ENCODE assay signal across 21 cellular contexts in the genomic region with DNA sequence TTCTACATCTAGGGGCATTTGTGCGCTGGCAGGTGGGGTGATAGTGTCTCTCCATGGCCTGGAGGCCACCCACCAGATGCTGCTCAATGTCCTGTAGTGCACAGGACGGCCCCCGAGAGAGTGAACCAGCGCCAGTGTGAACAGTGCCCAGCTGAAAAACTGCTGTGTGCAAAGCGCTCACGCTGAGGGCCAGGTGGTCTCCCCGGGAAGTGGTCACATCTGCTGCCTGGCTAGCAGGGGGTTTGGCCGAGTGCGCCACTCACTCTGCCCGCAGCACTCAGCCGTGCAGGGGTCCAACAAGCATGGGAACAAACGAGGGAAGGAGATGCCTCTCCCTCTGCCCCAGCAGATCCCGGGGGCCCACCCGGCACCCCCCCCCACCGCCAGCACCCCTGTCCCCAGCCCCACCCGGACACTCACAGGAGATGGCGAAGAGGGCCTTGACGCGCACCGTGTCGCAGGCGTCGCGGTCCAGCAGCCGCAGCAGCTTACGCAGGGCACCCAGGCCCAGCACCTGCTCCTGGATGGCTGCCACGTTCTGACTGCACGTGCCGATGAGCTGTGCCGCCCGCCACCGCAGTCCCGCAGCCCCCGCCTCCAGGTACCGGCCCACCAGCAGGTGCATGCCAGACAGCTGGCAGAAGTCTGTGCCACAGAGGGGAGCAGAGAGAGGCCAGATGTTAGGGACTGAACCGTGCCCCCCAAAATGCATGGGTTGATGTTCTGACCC.
DNase-seq lines count a peak whose midpoint lies in the region; ATAC-seq and TF ChIP-seq lines count a peak whose summit lies in the region.
"Had no signal": no experiment of that assay in that cellular context is flagged by ENCODE, and none has a peak within 500 bp of the region (broad histone marks: within the 10 kb centered on the region; RNA-seq: fewer than 3 reads in every experiment).

No MANE protein-coding gene starts in this region.

- no peaks in the 10 kb centered on the region for H3K9me3 Mint-ChIP-seq in T-helper 2 cell treated with Interferon-gamma antibody and Interleukin-4, amounts not matched to agents 5 μg/mL and 100 μg/mL, for 36 hours
- H3K9me3 Mint-ChIP-seq: activated T-cell treated with anti-CD3 and anti-CD28 coated beads, Interleukin-2, amount 50 U/mL, for 24 hours; nephron progenitor cell; stimulated activated memory B cell treated with anti-CD40 and anti-IgM and Interleukin-4, amounts not matched to agents 10 μg/mL and 1 μg/mL and 100 μg/mL, for 72 hours had no signal

- H3K27ac Mint-ChIP-seq in T-helper 2 cell treated with Interferon-gamma antibody and Interleukin-4, amounts not matched to agents 5 μg/mL and 100 μg/mL, for 36 hours: no peak overlapping the region
- H3K27ac Mint-ChIP-seq: activated T-cell treated with anti-CD3 and anti-CD28 coated beads, Interleukin-2, amount 50 U/mL, for 24 hours; nephron progenitor cell; stimulated activated memory B cell treated with anti-CD40 and anti-IgM and Interleukin-4, amounts not matched to agents 10 μg/mL and 1 μg/mL and 100 μg/mL, for 72 hours had no signal

- peaks cover 12% of the 10 kb centered on the region for H3K36me3 Mint-ChIP-seq in T-helper 2 cell treated with Interferon-gamma antibody and Interleukin-4, amounts not matched to agents 5 μg/mL and 100 μg/mL, for 36 hours (ENCODE audit: low read depth)

- no peaks in the 10 kb centered on the region for H3K27me3 Mint-ChIP-seq in T-helper 2 cell treated with Interferon-gamma antibody and Interleukin-4, amounts not matched to agents 5 μg/mL and 100 μg/mL, for 36 hours (ENCODE audit: low read depth)
- H3K27me3 Mint-ChIP-seq: activated T-cell treated with anti-CD3 and anti-CD28 coated beads, Interleukin-2, amount 50 U/mL, for 24 hours; stimulated activated memory B cell treated with anti-CD40 and anti-IgM and Interleukin-4, amounts not matched to agents 10 μg/mL and 1 μg/mL and 100 μg/mL, for 72 hours had no signal

- H3K4me3 Mint-ChIP-seq in T-helper 2 cell treated with Interferon-gamma antibody and Interleukin-4, amounts not matched to agents 5 μg/mL and 100 μg/mL, for 36 hours: no peak overlapping the region
- H3K4me3 Mint-ChIP-seq: activated T-cell treated with anti-CD3 and anti-CD28 coated beads, Interleukin-2, amount 50 U/mL, for 24 hours; nephron progenitor cell; stimulated activated memory B cell treated with anti-CD40 and anti-IgM and Interleukin-4, amounts not matched to agents 10 μg/mL and 1 μg/mL and 100 μg/mL, for 72 hours had no signal

- ATAC-seq in SK-N-SH treated with all-trans-retinoic acid at 6 μM for 48 hours: no peak
- ATAC-seq: A549; pancreas; stimulated activated memory B cell treated with anti-CD40 and anti-IgM and Interleukin-4, amounts not matched to agents 10 μg/mL and 1 μg/mL and 100 μg/mL, for 72 hours had no signal

- peaks cover 7% of the 10 kb centered on the region for H3K4me1 Mint-ChIP-seq in T-helper 2 cell treated with Interferon-gamma antibody and Interleukin-4, amounts not matched to agents 5 μg/mL and 100 μg/mL, for 36 hours (ENCODE audit: low read depth)

- DNase-seq in DMS79 (lab: John Stamatoyannopoulos, UW) (peak; percentile 73), NCI-H2029 (lab: John Stamatoyannopoulos, UW) (peak; percentile 71), SHP77 treated with DMSO at 0.1 percent for 48 hours (lab: John Stamatoyannopoulos, UW) (peak; percentile 53), NCI-H524 (lab: John Stamatoyannopoulos, UW) (no peak)
- no peak for DNase-seq in T-helper 2 cell treated with Interferon-gamma antibody and Interleukin-4, amounts not matched to agents 5 μg/mL and 100 μg/mL, for 36 hours (ENCODE audit: low spot score)
- DNase-seq: activated CD8-positive, alpha-beta memory T cell treated with anti-CD3 and anti-CD28 coated beads for 24 hours; activated gamma-delta T cell treated with Interleukin-2 at 50 U/mL for 16 hours; activated T-cell treated with anti-CD3 and anti-CD28 coated beads, Interleukin-2, amount 50 U/mL, for 24 hours; cerebellar nuclear complex; GDM1; glutamatergic neuron; kidney glomerular epithelial cell; NCI-H1694; nephron progenitor cell; pancreas; SJCRH30; stimulated activated CD4-positive, alpha-beta T cell treated with anti-CD3 and anti-CD28 coated beads, Interleukin-4, amount 100 ng/mL, for 1 hour; T-helper 1 cell had no signal

TF ChIP-seq in SK-N-SH treated with all-trans-retinoic acid at 6 μM for 48 hours, 23 proteins besides CTCF, POLR2A, EP300 and RAD21:
- no peak for TF ChIP-seq TCF4 (CRISPR knock-in tag; IDR thresholded peaks at IDR 0.05; ENCODE audit: borderline replicate concordance)

Comparison
In these comparisons a context has a peak if more than half of its experiments do, and no peak if none do; other contexts are left out.
1. DNase-seq: peak in DMS79 (single experiment), NCI-H2029 (single experiment) and SHP77 treated with DMSO at 0.1 percent for 48 hours (single experiment); none in T-helper 2 cell treated with Interferon-gamma antibody and Interleukin-4, amounts not matched to agents 5 μg/mL and 100 μg/mL, for 36 hours (single experiment) and NCI-H524 (0 of 2).